25 cellular contexts compared by ENCODE assay signal in genomic region chr1:77996734-77997133, GRCh38. TPM values are rescaled to one million over a fixed set of nuclear protein-coding genes. Genes with fewer than 3 reads are reported as not detected.
"Had no signal": no experiment of that assay in that cellular context is flagged by ENCODE, and none has a peak within 500 bp of the region (broad histone marks: within the 10 kb centered on the region; RNA-seq: fewer than 3 reads in every experiment).

No MANE protein-coding gene starts in this region.

- H3K9me3 Mint-ChIP-seq: memory B cell; naive thymus-derived CD4-positive, alpha-beta T cell; natural killer cell treated with Interleukin-12 subunit alpha and Interleukin-12 subunit beta and Interleukin-15 and Interleukin-18, amount 100 ng/mL, for 72 hours; stimulated activated effector memory CD8-positive, alpha-beta T cell treated with anti-CD3 and anti-CD28 coated beads, Interleukin-12 subunit alpha, Interleukin-12 subunit beta, amount 100 ng/mL, for 72 hours; stimulated activated naive CD8-positive, alpha-beta T cell treated with anti-CD3 and anti-CD28 coated beads, Interleukin-15, Interleukin-2, amounts not matched to agents 100 ng/mL and 50 ng/mL, for 24 hours had no signal

- H2AFZ ChIP-seq: hepatocyte had no signal

- H3K27me3 ChIP-seq: hepatocyte, ovary, sigmoid colon, spleen, transverse colon, upper lobe of left lung, vagina had no signal

- FAIRE-seq: small intestine had no signal

- H3K4me1 Mint-ChIP-seq: memory B cell; stimulated activated effector memory CD8-positive, alpha-beta T cell treated with anti-CD3 and anti-CD28 coated beads, Interleukin-12 subunit alpha, Interleukin-12 subunit beta, amount 100 ng/mL, for 72 hours had no signal

- ATAC-seq: left lobe of liver; mucosa of descending colon; naive thymus-derived CD4-positive, alpha-beta T cell; natural killer cell treated with Interleukin-12 subunit alpha and Interleukin-12 subunit beta and Interleukin-15 and Interleukin-18, amount 100 ng/mL, for 72 hours; right cardiac atrium; stimulated activated effector memory CD8-positive, alpha-beta T cell treated with anti-CD3 and anti-CD28 coated beads, Interleukin-12 subunit alpha, Interleukin-12 subunit beta, amount 100 ng/mL, for 72 hours had no signal

- H3K27ac ChIP-seq: hepatocyte, ovary, prostate gland, sigmoid colon, spleen, transverse colon, upper lobe of left lung, vagina had no signal

- H3K4me1 ChIP-seq: prostate gland, sigmoid colon, upper lobe of left lung, vagina had no signal

- H3K36me3 ChIP-seq: ovary, prostate gland, transverse colon had no signal

- H3K27me3 Mint-ChIP-seq: memory B cell; naive thymus-derived CD4-positive, alpha-beta T cell; natural killer cell treated with Interleukin-12 subunit alpha and Interleukin-12 subunit beta and Interleukin-15 and Interleukin-18, amount 100 ng/mL, for 72 hours; stimulated activated naive CD8-positive, alpha-beta T cell treated with anti-CD3 and anti-CD28 coated beads, Interleukin-15, Interleukin-2, amounts not matched to agents 100 ng/mL and 50 ng/mL, for 24 hours had no signal

- H3K4me2 ChIP-seq: hepatocyte had no signal

- DNase-seq: islet precursor cell; midbrain; mucosa of descending colon; naive thymus-derived CD4-positive, alpha-beta T cell; ovary; posterior cingulate gyrus; retina; sigmoid colon; small intestine; spleen; stimulated activated CD4-positive, alpha-beta T cell treated with anti-CD3 and anti-CD28 coated beads, Interleukin-4, amount 100 ng/mL, for 24 hours; stimulated activated naive CD4-positive, alpha-beta T cell; substantia nigra; transverse colon; upper lobe of left lung had no signal

- H3K4me3 ChIP-seq: hepatocyte, lung, mucosa of descending colon, ovary, prostate gland, sigmoid colon, spleen, transverse colon, upper lobe of left lung, vagina had no signal

- H3K4me3 Mint-ChIP-seq: memory B cell; naive thymus-derived CD4-positive, alpha-beta T cell; natural killer cell treated with Interleukin-12 subunit alpha and Interleukin-12 subunit beta and Interleukin-15 and Interleukin-18, amount 100 ng/mL, for 72 hours; stimulated activated effector memory CD8-positive, alpha-beta T cell treated with anti-CD3 and anti-CD28 coated beads, Interleukin-12 subunit alpha, Interleukin-12 subunit beta, amount 100 ng/mL, for 72 hours; stimulated activated naive CD8-positive, alpha-beta T cell treated with anti-CD3 and anti-CD28 coated beads, Interleukin-15, Interleukin-2, amounts not matched to agents 100 ng/mL and 50 ng/mL, for 24 hours had no signal

- H3K9me3 ChIP-seq: mucosa of descending colon, ovary, prostate gland, sigmoid colon, spleen, transverse colon, upper lobe of left lung, vagina had no signal

- H3K27ac Mint-ChIP-seq: memory B cell; naive thymus-derived CD4-positive, alpha-beta T cell; natural killer cell treated with Interleukin-12 subunit alpha and Interleukin-12 subunit beta and Interleukin-15 and Interleukin-18, amount 100 ng/mL, for 72 hours; stimulated activated effector memory CD8-positive, alpha-beta T cell treated with anti-CD3 and anti-CD28 coated beads, Interleukin-12 subunit alpha, Interleukin-12 subunit beta, amount 100 ng/mL, for 72 hours; stimulated activated naive CD8-positive, alpha-beta T cell treated with anti-CD3 and anti-CD28 coated beads, Interleukin-15, Interleukin-2, amounts not matched to agents 100 ng/mL and 50 ng/mL, for 24 hours had no signal

- H3K36me3 Mint-ChIP-seq: natural killer cell treated with Interleukin-12 subunit alpha and Interleukin-12 subunit beta and Interleukin-15 and Interleukin-18, amount 100 ng/mL, for 72 hours had no signal

RNA-seq across cellular contexts. Expression of gene GIPC2, which starts 49.0 kb away (rescaled TPM):
- total RNA-seq: natural killer cell treated with Interleukin-12 subunit alpha and Interleukin-12 subunit beta and Interleukin-15 and Interleukin-18, amount 100 ng/mL, for 72 hours had no signal
